ENCODE assay signal across 1 cellular context in genomic region chr5:109714592-109714991, GRCh38.
TF ChIP-seq lines count a peak whose summit lies in the region.

No MANE protein-coding gene starts in this region.

TF ChIP-seq in WTC11, 78 proteins besides CTCF, POLR2A, EP300 and RAD21 (continued from another document):
- TF ChIP-seq MLX (CRISPR knock-in tag; IDR thresholded peaks at IDR 0.05), result no peak
- no peak for TF ChIP-seq JUN (CRISPR knock-in tag; IDR thresholded peaks at IDR 0.05)
- TF ChIP-seq AFF4 (CRISPR knock-in tag; IDR thresholded peaks at IDR 0.05; ENCODE audit: borderline replicate concordance), result no peak
- TF ChIP-seq NFYB (CRISPR knock-in tag; conservative IDR thresholded peaks at IDR 0.05; ENCODE audit: low read depth), result no peak
- TF ChIP-seq SMAD3 (CRISPR knock-in tag; IDR thresholded peaks at IDR 0.05; ENCODE audit: borderline replicate concordance), result no peak
